10 cellular contexts compared by ENCODE assay signal in the genomic region with DNA sequence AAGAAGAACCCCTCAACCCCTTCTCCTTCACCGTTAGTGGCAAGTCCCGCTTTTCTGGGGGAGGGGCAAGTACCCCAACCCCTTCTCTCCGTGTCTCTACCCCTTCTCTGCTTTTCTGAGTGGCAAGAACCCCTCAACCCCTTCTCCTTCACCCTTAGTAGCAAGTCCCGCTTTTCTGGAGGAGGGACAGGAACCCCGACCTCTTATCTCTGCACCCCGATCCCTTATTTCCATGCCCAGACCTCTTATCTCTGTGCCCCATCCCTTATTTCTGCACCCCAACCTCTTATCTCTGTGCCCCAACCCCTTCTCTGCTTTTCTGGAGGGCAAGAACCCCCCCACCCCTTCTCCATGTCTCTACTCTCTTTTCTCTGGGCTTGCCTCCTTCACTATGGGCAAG. TPM values are rescaled to one million over a fixed set of nuclear protein-coding genes. Genes with fewer than 3 reads are reported as not detected.
"Had no signal": no experiment of that assay in that cellular context is flagged by ENCODE, and none has a peak within 500 bp of the region (broad histone marks: within the 10 kb centered on the region; RNA-seq: fewer than 3 reads in every experiment).

No MANE protein-coding gene starts in this region.

RNA-seq across cellular contexts. Expression of a gene that starts 22.8 kb away (rescaled TPM):
- total RNA-seq: subcutaneous adipose tissue, testis, thoracic aorta, thyroid gland, tibial nerve, transverse colon, upper lobe of left lung, ureter, urinary bladder had no signal

RNA-seq across cellular contexts. Expression of a gene that starts 38.5 kb away (rescaled TPM):
- total RNA-seq: stomach, subcutaneous adipose tissue, thyroid gland, tibial nerve, transverse colon, ureter had no signal
- polyA plus RNA-seq: urinary bladder had no signal
